In the genomic region with DNA sequence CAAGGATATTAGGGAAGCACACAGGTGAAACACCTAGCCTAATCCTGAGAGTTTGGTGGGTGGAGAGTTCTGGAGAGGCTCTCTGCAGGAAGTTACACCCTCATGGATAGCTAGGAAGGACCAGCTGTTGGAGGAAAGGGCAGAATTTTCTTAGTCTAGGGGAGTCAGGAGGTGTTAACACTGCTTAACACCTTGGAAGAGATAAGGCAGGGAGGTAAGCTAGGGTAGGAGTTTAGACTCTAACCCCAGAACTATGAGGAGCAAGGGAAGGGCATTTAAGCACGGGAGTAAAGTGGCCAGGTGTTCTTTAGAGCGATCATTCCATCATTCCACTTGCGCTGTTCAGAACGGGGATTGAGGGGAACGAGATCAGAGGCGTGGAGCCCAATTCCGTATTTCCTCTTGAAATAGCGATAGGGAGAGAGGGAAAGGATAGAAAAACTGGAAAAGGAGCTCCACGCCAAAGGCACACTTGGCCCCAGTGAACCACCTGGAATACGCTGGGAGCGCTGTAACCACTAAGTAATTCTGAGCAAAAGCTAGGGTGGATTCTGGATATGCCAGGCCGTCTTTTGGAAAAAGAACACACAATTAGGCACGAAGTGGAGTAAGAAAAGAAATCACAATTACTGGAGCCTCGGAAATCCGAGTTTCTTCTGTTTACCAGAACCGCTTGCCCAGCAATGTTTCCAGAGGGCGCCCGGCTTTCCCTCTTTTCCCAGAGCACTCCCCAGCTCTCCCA, we compare ENCODE assay signal across 8 cellular contexts.
DNase-seq lines count a peak whose midpoint lies in the region; TF ChIP-seq lines count a peak whose summit lies in the region.

No MANE protein-coding gene starts in this region.

- in situ Hi-C loops in HAP-1 (cut with MboI; ENCODE audit: low sequenced_read_pairs): no loop called here

- peaks cover 11% of the 10 kb centered on the region for H3K4me1 ChIP-seq in HAP-1

- H3K4me3 ChIP-seq in GM12864 (ENCODE audit: low read depth, low read length) (peak overlapping the region; percentile 49; the same call in 1 of the 2 replicates), SK-N-MC (peak overlapping the region; percentile 82), fibroblast of mammary gland (ENCODE audit: control insufficient read depth, low read depth, low read length) (peak overlapping the region; percentile 53), retinal pigment epithelial cell (ENCODE audit: low read length) (peak overlapping the region; percentile 82), HAP-1 (no peak overlapping the region)

- TF ChIP-seq CTCF in GM12864 (IDR thresholded peaks at IDR 0.05; ENCODE audit: low read depth, low read length, missing control alignments): no peak
- TF ChIP-seq CTCF in fibroblast of mammary gland (conservative IDR thresholded peaks at IDR 0.05; ENCODE audit: control insufficient read depth, insufficient read depth, low read depth, low read length): no peak
- TF ChIP-seq CTCF in retinal pigment epithelial cell (conservative IDR thresholded peaks at IDR 0.05; ENCODE audit: low read depth, low read length): no peak

- no peak for DNase-seq in GM12864 (ENCODE audit: low read depth)
- no peak for DNase-seq in SK-N-MC (ENCODE audit: low read depth, low spot score)
- DNase-seq in fibroblast of mammary gland (ENCODE audit: low read depth): no peak
- no peak for DNase-seq in retinal pigment epithelial cell (ENCODE audit: low read depth)
- no peak for DNase-seq in midbrain (lab: John Stamatoyannopoulos, UW)
- no peak for DNase-seq in stimulated activated CD4-positive, alpha-beta T cell treated with anti-CD3 and anti-CD28 coated beads, Interleukin-2, amount 100 ng/mL, for 48 hours
- DNase-seq in activated CD4-positive, alpha-beta T cell treated with anti-CD3 and anti-CD28 coated beads for 4 hours: no peak
- no peak for DNase-seq in HAP-1 (ENCODE audit: low spot score in 2 of 2)

- peak overlapping the region; percentile 94 for H3K27ac ChIP-seq in SK-N-MC

- peaks cover 12% of the 10 kb centered on the region; the same call in 1 of the 2 replicates for H3K27me3 ChIP-seq in HAP-1 (ENCODE audit: low read depth)

- peaks cover 24% of the 10 kb centered on the region for H3K36me3 ChIP-seq in SK-N-MC (ENCODE audit: insufficient read depth, low read length)
- H3K36me3 ChIP-seq in HAP-1 (replicated peaks): no peaks in the 10 kb centered on the region

- H3K9ac ChIP-seq in SK-N-MC (ENCODE audit: insufficient read length): peak overlapping the region; percentile 79

- H3K9me3 ChIP-seq in SK-N-MC (ENCODE audit: low read depth, low read length) (no peaks in the 10 kb centered on the region), HAP-1 (no peaks in the 10 kb centered on the region)
